Comparison of ENCODE assay signal across 1 cellular context in the genomic region with DNA sequence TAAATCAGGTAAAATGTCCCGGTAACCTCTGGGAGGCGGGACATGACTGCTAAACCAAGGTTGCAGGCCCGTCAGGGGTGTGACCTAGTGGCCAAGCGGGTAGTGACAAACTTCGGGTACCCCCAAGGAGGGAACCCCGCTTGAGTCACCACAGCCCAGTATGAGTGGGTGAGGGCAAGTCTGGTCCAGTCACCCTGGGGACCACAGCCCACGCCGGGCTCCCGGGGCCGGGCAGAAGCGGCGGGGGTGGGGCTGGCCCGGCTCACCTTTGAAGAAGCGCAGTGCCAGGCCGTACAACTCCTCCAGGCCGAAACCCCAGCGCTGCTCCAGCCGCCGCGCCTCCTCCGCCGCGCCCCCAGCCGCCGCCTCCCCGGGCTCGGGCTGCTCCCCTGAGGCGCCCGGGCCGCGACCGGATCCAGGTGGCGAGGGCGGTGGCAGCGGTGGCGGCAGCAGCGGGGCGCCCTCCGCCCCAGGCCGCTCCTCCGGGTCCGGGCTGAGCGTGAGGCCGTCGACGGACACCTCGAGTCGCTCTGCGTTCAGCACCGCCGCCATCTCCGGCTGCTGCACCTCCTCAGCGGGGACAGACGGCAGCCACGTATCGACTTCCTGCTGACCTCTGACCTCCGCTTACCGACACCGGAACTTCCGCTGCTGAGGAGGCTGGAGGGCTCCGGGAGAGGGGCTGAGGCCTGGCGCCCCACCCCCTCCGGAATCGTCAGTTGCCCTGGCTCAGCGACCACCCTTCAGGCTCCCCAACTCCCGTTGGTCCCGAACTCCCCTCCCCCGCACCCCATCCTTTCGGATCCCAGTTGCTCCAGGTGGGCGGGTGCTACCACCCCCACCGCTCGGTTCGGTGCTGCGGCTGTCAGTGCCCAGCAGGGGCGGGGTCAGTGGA.
TF ChIP-seq lines count a peak whose summit lies in the region.

A gene (minus strand): TSS at position 618 of the 895 bp plus-strand sequence. CDS start 66 bp downstream, at position 552.

TF ChIP-seq in WTC11, 78 proteins besides CTCF, POLR2A, EP300 and RAD21 (continued from another document):
- TF ChIP-seq, protein P1, sequence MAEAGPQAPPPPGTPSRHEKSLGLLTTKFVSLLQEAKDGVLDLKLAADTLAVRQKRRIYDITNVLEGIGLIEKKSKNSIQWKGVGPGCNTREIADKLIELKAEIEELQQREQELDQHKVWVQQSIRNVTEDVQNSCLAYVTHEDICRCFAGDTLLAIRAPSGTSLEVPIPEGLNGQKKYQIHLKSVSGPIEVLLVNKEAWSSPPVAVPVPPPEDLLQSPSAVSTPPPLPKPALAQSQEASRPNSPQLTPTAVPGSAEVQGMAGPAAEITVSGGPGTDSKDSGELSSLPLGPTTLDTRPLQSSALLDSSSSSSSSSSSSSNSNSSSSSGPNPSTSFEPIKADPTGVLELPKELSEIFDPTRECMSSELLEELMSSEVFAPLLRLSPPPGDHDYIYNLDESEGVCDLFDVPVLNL (CRISPR knock-in tag; IDR thresholded peaks at IDR 0.05; ENCODE audit: borderline replicate concordance, low read depth): no peak
- TF ChIP-seq ETV6 (CRISPR knock-in tag; IDR thresholded peaks at IDR 0.05) (no peak), SOX15 (CRISPR knock-in tag; IDR thresholded peaks at IDR 0.05) (no peak), CREM (CRISPR knock-in tag; IDR thresholded peaks at IDR 0.05) (peak; percentile 69; the same call in 1 of the 2 replicates), NFYB (CRISPR knock-in tag; conservative IDR thresholded peaks at IDR 0.05; ENCODE audit: low read depth) (no peak), FOXK1 (CRISPR knock-in tag; IDR thresholded peaks at IDR 0.05) (peak; percentile 81), SMAD4 (CRISPR knock-in tag; IDR thresholded peaks at IDR 0.05) (no peak), KAT7 (CRISPR knock-in tag; IDR thresholded peaks at IDR 0.05; ENCODE audit: borderline replicate concordance) (peak; percentile 87; the same call in 1 of the 2 replicates), ATF1 (CRISPR knock-in tag; IDR thresholded peaks at IDR 0.05) (0 out of 2 replicates have a peak, but pooled peaks have one; percentile 61), NR2C2 (CRISPR knock-in tag; IDR thresholded peaks at IDR 0.05) (peak; percentile 92), SP1 (CRISPR knock-in tag; conservative IDR thresholded peaks at IDR 0.05) (peak; percentile 73), GABPB1 (CRISPR knock-in tag; IDR thresholded peaks at IDR 0.05) (peak; percentile 63), NR1H2 (CRISPR knock-in tag; IDR thresholded peaks at IDR 0.05) (no peak), ZNF121 (CRISPR knock-in tag; IDR thresholded peaks at IDR 0.05) (no peak)
- TF ChIP-seq, protein P2, sequence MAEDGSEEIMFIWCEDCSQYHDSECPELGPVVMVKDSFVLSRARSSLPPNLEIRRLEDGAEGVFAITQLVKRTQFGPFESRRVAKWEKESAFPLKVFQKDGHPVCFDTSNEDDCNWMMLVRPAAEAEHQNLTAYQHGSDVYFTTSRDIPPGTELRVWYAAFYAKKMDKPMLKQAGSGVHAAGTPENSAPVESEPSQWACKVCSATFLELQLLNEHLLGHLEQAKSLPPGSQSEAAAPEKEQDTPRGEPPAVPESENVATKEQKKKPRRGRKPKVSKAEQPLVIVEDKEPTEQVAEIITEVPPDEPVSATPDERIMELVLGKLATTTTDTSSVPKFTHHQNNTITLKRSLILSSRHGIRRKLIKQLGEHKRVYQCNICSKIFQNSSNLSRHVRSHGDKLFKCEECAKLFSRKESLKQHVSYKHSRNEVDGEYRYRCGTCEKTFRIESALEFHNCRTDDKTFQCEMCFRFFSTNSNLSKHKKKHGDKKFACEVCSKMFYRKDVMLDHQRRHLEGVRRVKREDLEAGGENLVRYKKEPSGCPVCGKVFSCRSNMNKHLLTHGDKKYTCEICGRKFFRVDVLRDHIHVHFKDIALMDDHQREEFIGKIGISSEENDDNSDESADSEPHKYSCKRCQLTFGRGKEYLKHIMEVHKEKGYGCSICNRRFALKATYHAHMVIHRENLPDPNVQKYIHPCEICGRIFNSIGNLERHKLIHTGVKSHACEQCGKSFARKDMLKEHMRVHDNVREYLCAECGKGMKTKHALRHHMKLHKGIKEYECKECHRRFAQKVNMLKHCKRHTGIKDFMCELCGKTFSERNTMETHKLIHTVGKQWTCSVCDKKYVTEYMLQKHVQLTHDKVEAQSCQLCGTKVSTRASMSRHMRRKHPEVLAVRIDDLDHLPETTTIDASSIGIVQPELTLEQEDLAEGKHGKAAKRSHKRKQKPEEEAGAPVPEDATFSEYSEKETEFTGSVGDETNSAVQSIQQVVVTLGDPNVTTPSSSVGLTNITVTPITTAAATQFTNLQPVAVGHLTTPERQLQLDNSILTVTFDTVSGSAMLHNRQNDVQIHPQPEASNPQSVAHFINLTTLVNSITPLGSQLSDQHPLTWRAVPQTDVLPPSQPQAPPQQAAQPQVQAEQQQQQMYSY (CRISPR knock-in tag; IDR thresholded peaks at IDR 0.05): no peak
- TF ChIP-seq, protein P3, sequence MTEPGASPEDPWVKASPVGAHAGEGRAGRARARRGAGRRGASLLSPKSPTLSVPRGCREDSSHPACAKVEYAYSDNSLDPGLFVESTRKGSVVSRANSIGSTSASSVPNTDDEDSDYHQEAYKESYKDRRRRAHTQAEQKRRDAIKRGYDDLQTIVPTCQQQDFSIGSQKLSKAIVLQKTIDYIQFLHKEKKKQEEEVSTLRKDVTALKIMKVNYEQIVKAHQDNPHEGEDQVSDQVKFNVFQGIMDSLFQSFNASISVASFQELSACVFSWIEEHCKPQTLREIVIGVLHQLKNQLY (CRISPR knock-in tag; IDR thresholded peaks at IDR 0.05): no peak
- TF ChIP-seq, protein P4, sequence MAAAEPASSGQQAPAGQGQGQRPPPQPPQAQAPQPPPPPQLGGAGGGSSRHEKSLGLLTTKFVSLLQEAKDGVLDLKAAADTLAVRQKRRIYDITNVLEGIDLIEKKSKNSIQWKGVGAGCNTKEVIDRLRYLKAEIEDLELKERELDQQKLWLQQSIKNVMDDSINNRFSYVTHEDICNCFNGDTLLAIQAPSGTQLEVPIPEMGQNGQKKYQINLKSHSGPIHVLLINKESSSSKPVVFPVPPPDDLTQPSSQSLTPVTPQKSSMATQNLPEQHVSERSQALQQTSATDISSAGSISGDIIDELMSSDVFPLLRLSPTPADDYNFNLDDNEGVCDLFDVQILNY (CRISPR knock-in tag; IDR thresholded peaks at IDR 0.05): peak; percentile 44; the same call in 1 of the 2 replicates
- TF ChIP-seq, protein P5, sequence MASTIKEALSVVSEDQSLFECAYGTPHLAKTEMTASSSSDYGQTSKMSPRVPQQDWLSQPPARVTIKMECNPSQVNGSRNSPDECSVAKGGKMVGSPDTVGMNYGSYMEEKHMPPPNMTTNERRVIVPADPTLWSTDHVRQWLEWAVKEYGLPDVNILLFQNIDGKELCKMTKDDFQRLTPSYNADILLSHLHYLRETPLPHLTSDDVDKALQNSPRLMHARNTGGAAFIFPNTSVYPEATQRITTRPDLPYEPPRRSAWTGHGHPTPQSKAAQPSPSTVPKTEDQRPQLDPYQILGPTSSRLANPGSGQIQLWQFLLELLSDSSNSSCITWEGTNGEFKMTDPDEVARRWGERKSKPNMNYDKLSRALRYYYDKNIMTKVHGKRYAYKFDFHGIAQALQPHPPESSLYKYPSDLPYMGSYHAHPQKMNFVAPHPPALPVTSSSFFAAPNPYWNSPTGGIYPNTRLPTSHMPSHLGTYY (CRISPR knock-in tag; IDR thresholded peaks at IDR 0.05): no peak
- TF ChIP-seq, protein P6, sequence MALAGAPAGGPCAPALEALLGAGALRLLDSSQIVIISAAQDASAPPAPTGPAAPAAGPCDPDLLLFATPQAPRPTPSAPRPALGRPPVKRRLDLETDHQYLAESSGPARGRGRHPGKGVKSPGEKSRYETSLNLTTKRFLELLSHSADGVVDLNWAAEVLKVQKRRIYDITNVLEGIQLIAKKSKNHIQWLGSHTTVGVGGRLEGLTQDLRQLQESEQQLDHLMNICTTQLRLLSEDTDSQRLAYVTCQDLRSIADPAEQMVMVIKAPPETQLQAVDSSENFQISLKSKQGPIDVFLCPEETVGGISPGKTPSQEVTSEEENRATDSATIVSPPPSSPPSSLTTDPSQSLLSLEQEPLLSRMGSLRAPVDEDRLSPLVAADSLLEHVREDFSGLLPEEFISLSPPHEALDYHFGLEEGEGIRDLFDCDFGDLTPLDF (CRISPR knock-in tag; IDR thresholded peaks at IDR 0.05): 0 out of 2 replicates have a peak, but pooled peaks have one; percentile 20
